ENCODE assay signal across 22 cellular contexts in genomic region chr15:79140846-79141570, GRCh38. TPM values are rescaled to one million over a fixed set of nuclear protein-coding genes. Genes with fewer than 3 reads are reported as not detected.
A peak's percentile ranks its signal among the peaks of the same experiment; 100 is the strongest.
DNase-seq lines count a peak whose midpoint lies in the region; TF ChIP-seq lines count a peak whose summit lies in the region.
"Had no signal": no experiment of that assay in that cellular context is flagged by ENCODE, and none has a peak within 500 bp of the region (broad histone marks: within the 10 kb centered on the region; RNA-seq: fewer than 3 reads in every experiment).

No MANE protein-coding gene starts in this region.

- no peak overlapping the region for H2AFZ ChIP-seq in PC-9
- no peak overlapping the region for H2AFZ ChIP-seq in trophoblast cell (ENCODE audit: insufficient read depth, low read length, poor library complexity)

- no peaks in the 10 kb centered on the region for H3K4me1 Mint-ChIP-seq in immature natural killer cell

- TF ChIP-seq CTCF in PC-9 (conservative IDR thresholded peaks at IDR 0.05) (no peak), epithelial cell of esophagus (IDR thresholded peaks at IDR 0.05; ENCODE audit: insufficient read depth, low read depth, low read length, missing control alignments) (no peak)

- H3K27me3 ChIP-seq in PC-9 (ENCODE audit: insufficient read depth, low read depth) (peaks cover 5% of the 10 kb centered on the region; the same call in 1 of the 2 replicates), trophoblast cell (ENCODE audit: insufficient read depth, low read length) (no peaks in the 10 kb centered on the region)

- H3K27ac Mint-ChIP-seq in immature natural killer cell, result no peak overlapping the region
- H3K27ac Mint-ChIP-seq: CD4-positive, alpha-beta T cell had no signal

- peaks cover 0 to 7% (median 5%) of the 10 kb centered on the region in 3 donors for H3K27me3 Mint-ChIP-seq in immature natural killer cell (ENCODE audit: low read depth in 3 of 3)

- no peak overlapping the region for H4K91ac ChIP-seq in trophoblast cell (ENCODE audit: low read depth, low read length)

- H3K9me3 ChIP-seq in PC-9 (ENCODE audit: insufficient read depth, low read depth), result no peaks in the 10 kb centered on the region; the same call in 1 of the 2 replicates
- H3K9me3 ChIP-seq in trophoblast cell (ENCODE audit: insufficient read depth, low read depth, low read length), result peaks cover 6% of the 10 kb centered on the region
- H3K9me3 ChIP-seq: Caco-2 had no signal

- no peak overlapping the region for H2BK12ac ChIP-seq in trophoblast cell (ENCODE audit: low read length)

- no TSS peak for BruUV-seq in PC-9 (replicated peaks; lab: Mats Ljungman, UMichigan)

- no peak overlapping the region for H4K8ac ChIP-seq in trophoblast cell (ENCODE audit: low read depth, low read length)

- H3K4me1 ChIP-seq in PC-9 (replicated peaks; ENCODE audit: insufficient read depth) (peaks cover 15% of the 10 kb centered on the region), trophoblast cell (ENCODE audit: control insufficient read depth in 1 of 2, insufficient read depth in 2 of 2, low read length in 2 of 2) (peaks cover 0 to 6% of the 10 kb centered on the region in 2 experiments)
- H3K4me1 ChIP-seq: Caco-2 had no signal

- POLR2A ChIA-PET in PC-9 (lab: Charles Lee; ENCODE audit: unreplicated experiment), result no interaction called here

- H3K36me3 ChIP-seq in PC-9 (ENCODE audit: low read depth), result no peaks in the 10 kb centered on the region
- no peaks in the 10 kb centered on the region for H3K36me3 ChIP-seq in trophoblast cell (ENCODE audit: control insufficient read depth in 1 of 2, insufficient read depth in 2 of 2, low read length in 2 of 2)
- H3K36me3 ChIP-seq: MG63 had no signal

- peak; percentile 21 for DNase-seq in EH (ENCODE audit: low read depth)
- DNase-seq in PC-9, result peak in 1 of 2 experiments; percentile 74
- peak; percentile 18 for DNase-seq in epithelial cell of esophagus (ENCODE audit: low read depth)
- DNase-seq in trophoblast cell, result peak; percentile 38 to 95
- DNase-seq in NCI-H2227 (lab: John Stamatoyannopoulos, UW; ENCODE audit: unreplicated experiment), result no peak
- no peak for DNase-seq in SKM-1 (lab: John Stamatoyannopoulos, UW; ENCODE audit: unreplicated experiment)
- DNase-seq in immature natural killer cell, result no peak
- DNase-seq: Caco-2; CD4-positive, alpha-beta T cell; GF-D8; GOT3; Kasumi-1; MG63; NCI-H1048; NCI-H1436 treated with DMSO at 0.1 percent for 48 hours; NCI-H2029 treated with DMSO at 0.1 percent for 48 hours; NCI-H2171; NCI-H446 treated with DMSO at 0.1 percent for 48 hours; NCI-H748 treated with DMSO at 0.1 percent for 48 hours; NK-92 treated with Interleukin-12 subunit alpha and Interleukin-12 subunit beta, amount 100 ng/mL, for 24 hours; Right ventricle myocardium superior had no signal

- no peak overlapping the region for H4K12ac ChIP-seq in trophoblast cell (ENCODE audit: low read depth, low read length)

- H2AK5ac ChIP-seq in trophoblast cell (ENCODE audit: low read length), result no peak overlapping the region

- peak overlapping the region; percentile 22; the same call in 1 of the 2 replicates for H3K27ac ChIP-seq in PC-9
- no peak overlapping the region for H3K27ac ChIP-seq in trophoblast cell (ENCODE audit: low read depth, low read length)
- H3K27ac ChIP-seq: SK-N-MC had no signal

- H3K4me2 ChIP-seq in PC-9 (0 out of 2 replicates have a peak overlapping the region, but pooled peaks have one; percentile 4), trophoblast cell (ENCODE audit: low read length) (no peak overlapping the region)

- H3K79me1 ChIP-seq in trophoblast cell (ENCODE audit: low read length), result no peaks in the 10 kb centered on the region

- no peaks in the 10 kb centered on the region for H3K9me2 ChIP-seq in PC-9 (ENCODE audit: insufficient read depth)

- H3K4me3 ChIP-seq in PC-9 (no peak overlapping the region), epithelial cell of esophagus (ENCODE audit: low read length) (no peak overlapping the region), trophoblast cell (ENCODE audit: low read depth, low read length) (no peak overlapping the region)
- H3K4me3 ChIP-seq: MG63, SK-N-MC had no signal

- no peak overlapping the region for H2BK120ac ChIP-seq in trophoblast cell (ENCODE audit: insufficient read depth, low read length, poor library complexity)

- H3K18ac ChIP-seq in trophoblast cell (ENCODE audit: low read length), result no peak overlapping the region

- no peak overlapping the region for H3K14ac ChIP-seq in trophoblast cell (ENCODE audit: low read length)

- H4K20me1 ChIP-seq in PC-9 (ENCODE audit: insufficient read depth), result no peaks in the 10 kb centered on the region

- CTCF ChIA-PET in PC-9 (lab: Charles Lee), result no interaction called here

- peaks cover 0 to 20% (median 11%) of the 10 kb centered on the region in 6 donors for H3K9me3 Mint-ChIP-seq in immature natural killer cell

- no peak overlapping the region for H3K4ac ChIP-seq in trophoblast cell (ENCODE audit: low read depth, low read length)

- no peak overlapping the region for H2BK5ac ChIP-seq in trophoblast cell (ENCODE audit: low read depth, low read length, poor library complexity)

- no peaks in the 10 kb centered on the region for H3K36me3 Mint-ChIP-seq in immature natural killer cell

- no peak overlapping the region for H3K23ac ChIP-seq in trophoblast cell (ENCODE audit: low read length)

- no peaks in the 10 kb centered on the region for H3F3A ChIP-seq in PC-9 (ENCODE audit: insufficient read depth, low read depth)

- no CpG with 5 or more reads among the region's 1 CpG for WGBS in trophoblast cell (ENCODE audit: extremely low coverage, insufficient coverage, insufficient read length)

- no peak overlapping the region for H3K9ac ChIP-seq in trophoblast cell (ENCODE audit: low read length)

- intact Hi-C loops in PC-9 (cut with micrococcal nuclease; ENCODE audit: unreplicated experiment), result no loop called here

- H3K4me3 Mint-ChIP-seq in immature natural killer cell, result no peak overlapping the region
- H3K4me3 Mint-ChIP-seq: CD4-positive, alpha-beta T cell had no signal

- H3K79me2 ChIP-seq in PC-9 (ENCODE audit: low read depth) (no peaks in the 10 kb centered on the region), trophoblast cell (ENCODE audit: control insufficient read depth, insufficient read depth, low read length, poor library complexity) (no peaks in the 10 kb centered on the region)

RNA-seq across cellular contexts. Expression of gene RASGRF1, which starts 50.4 kb away (rescaled TPM):
- 2.3 and 6.0 TPM in 2 replicates for total RNA-seq in PC-9 (2021)
- polyA plus RNA-seq in trophoblast cell (2013), result 3.5 and 4.0 TPM in 2 replicates
- polyA plus RNA-seq in immature natural killer cell, result not detected
- total RNA-seq: CD4-positive, alpha-beta T cell; Right ventricle myocardium superior had no signal

Comparison
In these comparisons a context has a peak if more than half of its experiments do, and no peak if none do; other contexts are left out.
1. DNase-seq: peak in EH (single experiment), epithelial cell of esophagus (single experiment) and trophoblast cell (2 of 2); none in NCI-H2227 (single experiment), SKM-1 (single experiment) and immature natural killer cell (0 of 3).